16 cellular contexts compared by ENCODE assay signal in the genomic region with DNA sequence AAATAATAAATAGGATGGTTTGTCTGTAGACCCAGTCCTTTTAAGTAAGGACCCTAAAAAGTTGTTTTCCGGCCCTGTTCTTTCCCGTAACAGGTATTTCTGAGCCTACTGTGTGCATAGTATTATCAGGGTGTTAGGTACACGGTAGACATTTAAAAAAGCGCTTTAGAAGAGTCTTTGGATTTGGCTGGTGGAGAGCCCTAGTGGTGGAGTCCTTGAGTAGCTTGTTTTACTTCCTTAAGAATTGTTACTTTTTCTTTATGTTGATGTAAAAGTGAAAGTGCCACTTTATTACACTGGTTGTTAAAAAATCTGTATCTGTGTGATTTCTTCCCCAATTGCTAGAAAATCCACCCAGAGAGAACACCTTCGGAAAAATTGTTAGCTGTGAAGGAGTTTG. TPM values are rescaled to one million over a fixed set of nuclear protein-coding genes. Genes with fewer than 3 reads are reported as not detected.
DNase-seq lines count a peak whose midpoint lies in the region; ATAC-seq and TF ChIP-seq lines count a peak whose summit lies in the region.
"Had no signal": no experiment of that assay in that cellular context is flagged by ENCODE, and none has a peak within 500 bp of the region (broad histone marks: within the 10 kb centered on the region; RNA-seq: fewer than 3 reads in every experiment).

No MANE protein-coding gene starts in this region.

- H3K4me1 Mint-ChIP-seq in IgD-negative memory B cell = peaks cover 0 to 6% (median 5%) of the 10 kb centered on the region in 3 donors
- H3K4me1 Mint-ChIP-seq in nephron progenitor cell = peaks cover 56% of the 10 kb centered on the region
- peaks cover 3% of the 10 kb centered on the region for H3K4me1 Mint-ChIP-seq in activated CD8-positive, alpha-beta T cell treated with anti-CD3 and anti-CD28 coated beads, Interleukin-2, amount 10 ng/mL, durations not matched to agents 7 days and 5 days (ENCODE audit: low read depth)

- POLR2A ChIA-PET in activated CD8-positive, alpha-beta T cell treated with anti-CD3 and anti-CD28 coated beads, Interleukin-2, amount 10 ng/mL, durations not matched to agents 7 days and 5 days (lab: Charles Lee) = interaction anchor here (1.9 kb wide), 1 partner anchor 37 kb away, joined by 4 read pairs; the partner anchor contains the start of gene SMYD2

- H3K4me1 ChIP-seq in ES-I3 (ENCODE audit: insufficient read depth, low read length) = peaks cover 31% of the 10 kb centered on the region
- H3K4me1 ChIP-seq: BE2C, breast epithelium had no signal

- no peaks in the 10 kb centered on the region for H3K9me3 Mint-ChIP-seq in IgD-negative memory B cell
- no peaks in the 10 kb centered on the region for H3K9me3 Mint-ChIP-seq in nephron progenitor cell
- no peaks in the 10 kb centered on the region for H3K9me3 Mint-ChIP-seq in activated CD8-positive, alpha-beta T cell treated with anti-CD3 and anti-CD28 coated beads, Interleukin-2, amount 10 ng/mL, durations not matched to agents 7 days and 5 days (ENCODE audit: insufficient read depth)
- H3K9me3 Mint-ChIP-seq: activated CD4-positive, alpha-beta memory T cell treated with anti-CD3 and anti-CD28 coated beads, Interleukin-2, amount 10 ng/mL, durations not matched to agents 7 days and 5 days had no signal

- H3K27ac Mint-ChIP-seq in IgD-negative memory B cell (no peak overlapping the region), nephron progenitor cell (peak overlapping the region; percentile 69)
- H3K27ac Mint-ChIP-seq in activated CD8-positive, alpha-beta T cell treated with anti-CD3 and anti-CD28 coated beads, Interleukin-2, amount 10 ng/mL, durations not matched to agents 7 days and 5 days = no peak overlapping the region
- H3K27ac Mint-ChIP-seq: activated CD4-positive, alpha-beta memory T cell treated with anti-CD3 and anti-CD28 coated beads, Interleukin-2, amount 10 ng/mL, durations not matched to agents 7 days and 5 days had no signal

- H3K36me3 Mint-ChIP-seq in IgD-negative memory B cell (peaks cover 10% of the 10 kb centered on the region), nephron progenitor cell (ENCODE audit: low read depth) (peaks cover 52% of the 10 kb centered on the region)
- H3K36me3 Mint-ChIP-seq in activated CD8-positive, alpha-beta T cell treated with anti-CD3 and anti-CD28 coated beads, Interleukin-2, amount 10 ng/mL, durations not matched to agents 7 days and 5 days (ENCODE audit: low read depth) = peaks cover 14% of the 10 kb centered on the region

- H3K36me3 ChIP-seq in ES-I3 (ENCODE audit: insufficient read depth, low read length) = no peaks in the 10 kb centered on the region; the same call in 1 of the 2 replicates
- H3K36me3 ChIP-seq: breast epithelium had no signal

- CTCF ChIA-PET in activated CD8-positive, alpha-beta T cell treated with anti-CD3 and anti-CD28 coated beads, Interleukin-2, amount 10 ng/mL, durations not matched to agents 7 days and 5 days (lab: Charles Lee) = interaction anchor here (1.1 to 7.1 kb wide), 12 partner anchors 11 to 91 kb away, joined by 3 to 56 read pairs (median 4); no protein-coding TSS in a partner anchor

- no peak overlapping the region for H3K4me3 ChIP-seq in choroid plexus epithelial cell (ENCODE audit: low read depth, low read length)
- H3K4me3 ChIP-seq: breast epithelium had no signal

- no peak for ATAC-seq in activated CD8-positive, alpha-beta T cell treated with anti-CD3 and anti-CD28 coated beads, Interleukin-2, amount 10 ng/mL, durations not matched to agents 7 days and 5 days
- no peak for ATAC-seq in HG03135 (IDR thresholded peaks at IDR 0.05; ENCODE audit: unreplicated experiment)
- ATAC-seq in HG03097 (IDR thresholded peaks at IDR 0.05; ENCODE audit: low FRiP score, unreplicated experiment) = no peak

- peak overlapping the region; percentile 14; the same call in 1 of the 2 replicates for H3K9ac ChIP-seq in ES-I3 (ENCODE audit: low read depth, low read length)

- H3K27me3 Mint-ChIP-seq in IgD-negative memory B cell = no peaks in the 10 kb centered on the region
- peaks cover 2% of the 10 kb centered on the region for H3K27me3 Mint-ChIP-seq in nephron progenitor cell (ENCODE audit: low read depth, poor library complexity)
- no peaks in the 10 kb centered on the region for H3K27me3 Mint-ChIP-seq in activated CD8-positive, alpha-beta T cell treated with anti-CD3 and anti-CD28 coated beads, Interleukin-2, amount 10 ng/mL, durations not matched to agents 7 days and 5 days (ENCODE audit: low read depth)
- H3K27me3 Mint-ChIP-seq: activated CD4-positive, alpha-beta memory T cell treated with anti-CD3 and anti-CD28 coated beads, Interleukin-2, amount 10 ng/mL, durations not matched to agents 7 days and 5 days had no signal

- DNase-seq in choroid plexus epithelial cell (ENCODE audit: low read depth) (peak; percentile 36), nephron progenitor cell (no peak), COLO829 (ENCODE audit: low spot score) (no peak)
- no peak for DNase-seq in activated CD8-positive, alpha-beta T cell treated with anti-CD3 and anti-CD28 coated beads, Interleukin-2, amount 10 ng/mL, durations not matched to agents 7 days and 5 days
- DNase-seq: activated CD4-positive, alpha-beta memory T cell treated with anti-CD3 and anti-CD28 coated beads, Interleukin-2, amount 10 ng/mL, durations not matched to agents 7 days and 5 days; activated effector memory CD4-positive, alpha-beta T cell treated with anti-CD3 and anti-CD28 coated beads, Interleukin-2, amount 50 U/mL, for 16 hours; BE2C; IMR-90; NCI-H1105; NCI-H2227 treated with DMSO at 0.1 percent for 48 hours; stimulated activated CD4-positive, alpha-beta T cell treated with anti-CD3 and anti-CD28 coated beads, Interleukin-1b, Interleukin-23, amount 100 ng/mL, for 48 hours had no signal

- H3K4me3 Mint-ChIP-seq in IgD-negative memory B cell (peak overlapping the region in 3 of 4 donors; percentile 29 to 62 (median 58)), nephron progenitor cell (no peak overlapping the region)
- H3K4me3 Mint-ChIP-seq in activated CD8-positive, alpha-beta T cell treated with anti-CD3 and anti-CD28 coated beads, Interleukin-2, amount 10 ng/mL, durations not matched to agents 7 days and 5 days = no peak overlapping the region
- H3K4me3 Mint-ChIP-seq: activated CD4-positive, alpha-beta memory T cell treated with anti-CD3 and anti-CD28 coated beads, Interleukin-2, amount 10 ng/mL, durations not matched to agents 7 days and 5 days had no signal

- H3K9me3 ChIP-seq in ES-I3 (ENCODE audit: control insufficient read depth, insufficient read depth, low read length) = no peaks in the 10 kb centered on the region
- H3K9me3 ChIP-seq: BE2C, breast epithelium had no signal

- peak; percentile 39 for TF ChIP-seq CTCF in choroid plexus epithelial cell (conservative IDR thresholded peaks at IDR 0.05; ENCODE audit: low read depth, low read length)
- peak; percentile 10 for TF ChIP-seq CTCF in nephron progenitor cell (IDR thresholded peaks at IDR 0.05)

RNA-seq across cellular contexts. Expression of gene SMYD2, which starts 36.8 kb away (rescaled TPM):
- polyA plus RNA-seq in IgD-negative memory B cell = 32.4 TPM
- 10 to 100 TPM; 37.2 to 38.4 TPM for total RNA-seq in activated CD8-positive, alpha-beta T cell treated with anti-CD3 and anti-CD28 coated beads, Interleukin-2, amount 10 ng/mL, durations not matched to agents 7 days and 5 days

Comparison
In these comparisons a context has a peak if more than half of its experiments do, and no peak if none do; other contexts are left out.
1. H3K4me3 Mint-ChIP-seq: peak in IgD-negative memory B cell (3 of 4); none in nephron progenitor cell (single experiment) and activated CD8-positive, alpha-beta T cell treated with anti-CD3 and anti-CD28 coated beads, Interleukin-2, amount 10 ng/mL, durations not matched to agents 7 days and 5 days (single experiment).